In genomic region chrX:47523297-47523696, GRCh38 we compare ENCODE assay signal across 2 cellular contexts.
TF ChIP-seq lines count a peak whose summit lies in the region.

No MANE protein-coding gene starts in this region.

TF ChIP-seq in A549, 52 proteins besides CTCF, POLR2A, EP300 and RAD21:
- TF ChIP-seq HOXB13 (CRISPR knock-in tag; IDR thresholded peaks at IDR 0.05; ENCODE audit: low read depth): no peak
- TF ChIP-seq MYC (IDR thresholded peaks at IDR 0.05; ENCODE audit: borderline replicate concordance, low read length): no peak
- no peak for TF ChIP-seq HEYL (CRISPR knock-in tag; IDR thresholded peaks at IDR 0.05)
- no peak for TF ChIP-seq RFX5 (IDR thresholded peaks at IDR 0.05)
- TF ChIP-seq HOXA7 (CRISPR knock-in tag; IDR thresholded peaks at IDR 0.05): no peak
- TF ChIP-seq RARB (CRISPR knock-in tag; IDR thresholded peaks at IDR 0.05): no peak
- no peak; the same call in 1 of the 2 replicates for TF ChIP-seq E2F6 (IDR thresholded peaks at IDR 0.05; ENCODE audit: borderline replicate concordance, low read depth)
- no peak for TF ChIP-seq MAFK (IDR thresholded peaks at IDR 0.05; ENCODE audit: partially characterized antibody)
- TF ChIP-seq SMC3 (IDR thresholded peaks at IDR 0.05): peak; percentile 90
- TF ChIP-seq FOXS1 (CRISPR knock-in tag; IDR thresholded peaks at IDR 0.05): no peak
- no peak for TF ChIP-seq RCOR1 (IDR thresholded peaks at IDR 0.05; ENCODE audit: low read depth, low read length)
- peak; percentile 62 for TF ChIP-seq MAX (IDR thresholded peaks at IDR 0.05)

TF ChIP-seq in HepG2, 621 proteins besides CTCF, POLR2A, EP300 and RAD21:
- TF ChIP-seq RORA (CRISPR knock-in tag; IDR thresholded peaks at IDR 0.05) (no peak), HMGXB4 (CRISPR knock-in tag; IDR thresholded peaks at IDR 0.05; ENCODE audit: borderline replicate concordance in 1 of 2, low read depth in 1 of 2) (peak in 1 of 2 experiments; percentile 42; a peak in 1 of 4 replicates), BORCS8-MEF2B (CRISPR knock-in tag; IDR thresholded peaks at IDR 0.05) (no peak), ZFP91 (CRISPR knock-in tag; IDR thresholded peaks at IDR 0.05; ENCODE audit: borderline replicate concordance) (0 out of 2 replicates have a peak, but pooled peaks have one; percentile 33), GABPB1 (CRISPR knock-in tag; IDR thresholded peaks at IDR 0.05) (peak; percentile 61; the same call in 1 of the 2 replicates), MYPOP (CRISPR knock-in tag; IDR thresholded peaks at IDR 0.05) (0 out of 2 replicates have a peak, but pooled peaks have one; percentile 24), ARID5B (CRISPR knock-in tag; IDR thresholded peaks at IDR 0.05) (peak; percentile 19; the same call in 1 of the 2 replicates), HNRNPLL (IDR thresholded peaks at IDR 0.05; ENCODE audit: low read depth, low read length, poor library complexity, severe bottlenecking) (peak; percentile 78), ZNF687 (CRISPR knock-in tag; IDR thresholded peaks at IDR 0.05) (peak; percentile 43; the same call in 1 of the 2 replicates), SKI (IDR thresholded peaks at IDR 0.05; ENCODE audit: partially characterized antibody) (peak; percentile 37), ZNF83 (CRISPR knock-in tag; IDR thresholded peaks at IDR 0.05; ENCODE audit: borderline replicate concordance) (no peak), YY1 (IDR thresholded peaks at IDR 0.05; ENCODE audit: insufficient read depth, insufficient replicate concordance, low read depth, low read length) (peak; percentile 28), KLF16 (CRISPR knock-in tag; IDR thresholded peaks at IDR 0.05) (peak in 1 of 2 experiments; percentile 23; a peak in 1 of 4 replicates), IKZF4 (CRISPR knock-in tag; IDR thresholded peaks at IDR 0.05; ENCODE audit: borderline replicate concordance, low read depth, not compliant biosample characterization) (no peak), THAP11 (CRISPR knock-in tag; IDR thresholded peaks at IDR 0.05) (0 out of 2 replicates have a peak, but pooled peaks have one; percentile 21), ZNF737 (CRISPR knock-in tag; IDR thresholded peaks at IDR 0.05; ENCODE audit: borderline replicate concordance) (no peak), NONO (IDR thresholded peaks at IDR 0.05) (no peak), NONO (CRISPR knock-in tag; conservative IDR thresholded peaks at IDR 0.05) (0 out of 2 replicates have a peak, but pooled peaks have one; percentile 35), HNF4G (IDR thresholded peaks at IDR 0.05; ENCODE audit: borderline replicate concordance, low read depth, low read length) (0 out of 2 replicates have a peak, but pooled peaks have one; percentile 10), HNF4G (CRISPR knock-in tag; IDR thresholded peaks at IDR 0.05; ENCODE audit: borderline replicate concordance, low read depth) (no peak), FOXO1 (CRISPR knock-in tag; IDR thresholded peaks at IDR 0.05) (0 out of 2 replicates have a peak, but pooled peaks have one; percentile 18), KDM2A (CRISPR knock-in tag; IDR thresholded peaks at IDR 0.05; ENCODE audit: borderline replicate concordance, low read depth) (peak; percentile 71; the same call in 1 of the 2 replicates), STAG1 (CRISPR knock-in tag; IDR thresholded peaks at IDR 0.05) (peak; percentile 88), ELK4 (CRISPR knock-in tag; IDR thresholded peaks at IDR 0.05; ENCODE audit: borderline replicate concordance) (no peak), SP5 (CRISPR knock-in tag; IDR thresholded peaks at IDR 0.05; ENCODE audit: borderline replicate concordance, low read depth) (peak; percentile 36; the same call in 1 of the 2 replicates), HOXA3 (CRISPR knock-in tag; IDR thresholded peaks at IDR 0.05) (peak; percentile 53; the same call in 1 of the 2 replicates), HNRNPK (IDR thresholded peaks at IDR 0.05; ENCODE audit: low read depth, low read length, poor library complexity, severe bottlenecking) (peak; percentile 61), HNF4A (CRISPR knock-in tag; IDR thresholded peaks at IDR 0.05) (peak; percentile 42; the same call in 1 of the 2 replicates), SOX6 (IDR thresholded peaks at IDR 0.05) (no peak), SOX6 (CRISPR knock-in tag; IDR thresholded peaks at IDR 0.05) (0 out of 2 replicates have a peak, but pooled peaks have one; percentile 17)
